ENCODE assay signal across 12 cellular contexts in genomic region chr2:239676716-239677454, GRCh38.
"Had no signal": no experiment of that assay in that cellular context is flagged by ENCODE, and none has a peak within 500 bp of the region (broad histone marks: within the 10 kb centered on the region; RNA-seq: fewer than 3 reads in every experiment).

No MANE protein-coding gene starts in this region.

- H3K9me3 ChIP-seq: gastroesophageal sphincter, thyroid gland had no signal

- H3K27ac ChIP-seq: gastroesophageal sphincter, heart right ventricle, thyroid gland had no signal

- ATAC-seq: gastroesophageal sphincter, left cardiac atrium, T-cell had no signal

- DNase-seq: activated CD4-positive, alpha-beta T cell treated with anti-CD3 and anti-CD28 coated beads, Interleukin-2, amount 10 ng/mL, durations not matched to agents 7 days and 5 days; activated naive CD4-positive, alpha-beta T cell treated with anti-CD3 and anti-CD28 coated beads, Interleukin-2, amount 10 ng/mL, durations not matched to agents 7 days and 5 days; heart right ventricle; left cardiac atrium; mammary epithelial cell; naive B cell; stimulated activated CD4-positive, alpha-beta T cell treated with anti-CD3 and anti-CD28 coated beads, Interleukin-1b, Interleukin-23, amount 100 ng/mL, for 48 hours; T-helper 9 cell; thyroid gland had no signal

- H3K27ac Mint-ChIP-seq: activated CD4-positive, alpha-beta T cell treated with anti-CD3 and anti-CD28 coated beads, Interleukin-2, amount 10 ng/mL, durations not matched to agents 7 days and 5 days; activated naive CD4-positive, alpha-beta T cell treated with anti-CD3 and anti-CD28 coated beads, Interleukin-2, amount 10 ng/mL, durations not matched to agents 7 days and 5 days; activated T-cell treated with anti-CD3 and anti-CD28 coated beads, Interleukin-2, amount 50 U/mL, for 24 hours; naive B cell; T-cell had no signal

- H3K27me3 Mint-ChIP-seq: activated T-cell treated with anti-CD3 and anti-CD28 coated beads, Interleukin-2, amount 50 U/mL, for 24 hours had no signal

- H3K4me1 Mint-ChIP-seq: activated CD4-positive, alpha-beta T cell treated with anti-CD3 and anti-CD28 coated beads, Interleukin-2, amount 10 ng/mL, durations not matched to agents 7 days and 5 days; activated naive CD4-positive, alpha-beta T cell treated with anti-CD3 and anti-CD28 coated beads, Interleukin-2, amount 10 ng/mL, durations not matched to agents 7 days and 5 days; T-cell had no signal

- H3K36me3 ChIP-seq: gastroesophageal sphincter, heart right ventricle, thyroid gland had no signal

- H3K36me3 Mint-ChIP-seq: activated naive CD4-positive, alpha-beta T cell treated with anti-CD3 and anti-CD28 coated beads, Interleukin-2, amount 10 ng/mL, durations not matched to agents 7 days and 5 days; naive B cell; T-cell had no signal

- H3K4me3 ChIP-seq: gastroesophageal sphincter, heart right ventricle, thyroid gland had no signal

- H3K9me3 Mint-ChIP-seq: activated CD4-positive, alpha-beta T cell treated with anti-CD3 and anti-CD28 coated beads, Interleukin-2, amount 10 ng/mL, durations not matched to agents 7 days and 5 days; activated naive CD4-positive, alpha-beta T cell treated with anti-CD3 and anti-CD28 coated beads, Interleukin-2, amount 10 ng/mL, durations not matched to agents 7 days and 5 days had no signal

- H3K4me3 Mint-ChIP-seq: activated CD4-positive, alpha-beta T cell treated with anti-CD3 and anti-CD28 coated beads, Interleukin-2, amount 10 ng/mL, durations not matched to agents 7 days and 5 days; activated naive CD4-positive, alpha-beta T cell treated with anti-CD3 and anti-CD28 coated beads, Interleukin-2, amount 10 ng/mL, durations not matched to agents 7 days and 5 days; activated T-cell treated with anti-CD3 and anti-CD28 coated beads, Interleukin-2, amount 50 U/mL, for 24 hours; naive B cell; T-cell had no signal

- H3K27me3 ChIP-seq: gastroesophageal sphincter, thyroid gland had no signal

- H3K4me1 ChIP-seq: gastroesophageal sphincter, heart right ventricle, thyroid gland had no signal
